In the genomic region with DNA sequence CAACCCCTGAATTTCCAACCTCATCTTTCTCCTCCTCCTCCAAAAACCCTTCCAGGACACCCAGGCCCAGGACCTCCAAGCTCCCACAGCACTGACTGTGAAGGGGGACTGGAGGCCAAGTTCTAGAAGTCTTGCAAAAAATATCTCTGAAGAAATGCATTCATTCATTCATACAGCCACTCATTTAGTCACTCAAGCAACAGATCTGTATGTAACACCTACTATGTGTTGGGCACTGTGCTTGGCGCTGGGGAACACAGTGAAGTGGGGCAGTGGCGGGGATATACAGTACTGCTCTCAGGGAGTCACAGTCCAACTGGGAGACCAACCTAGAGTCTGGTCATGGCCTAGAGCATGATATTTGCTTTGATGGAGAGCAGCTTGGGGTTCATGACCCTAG, we compare ENCODE assay signal across 1 cellular context.
TF ChIP-seq lines count a peak whose summit lies in the region.

No MANE protein-coding gene starts in this region.

TF ChIP-seq in K562, 482 proteins besides CTCF, POLR2A, EP300 and RAD21:
- peak; percentile 82 for TF ChIP-seq ZKSCAN1 (IDR thresholded peaks at IDR 0.05; ENCODE audit: low read depth, low read length)
- peak; percentile 91 for TF ChIP-seq ZNF24 (IDR thresholded peaks at IDR 0.05)
- TF ChIP-seq, protein P1, sequence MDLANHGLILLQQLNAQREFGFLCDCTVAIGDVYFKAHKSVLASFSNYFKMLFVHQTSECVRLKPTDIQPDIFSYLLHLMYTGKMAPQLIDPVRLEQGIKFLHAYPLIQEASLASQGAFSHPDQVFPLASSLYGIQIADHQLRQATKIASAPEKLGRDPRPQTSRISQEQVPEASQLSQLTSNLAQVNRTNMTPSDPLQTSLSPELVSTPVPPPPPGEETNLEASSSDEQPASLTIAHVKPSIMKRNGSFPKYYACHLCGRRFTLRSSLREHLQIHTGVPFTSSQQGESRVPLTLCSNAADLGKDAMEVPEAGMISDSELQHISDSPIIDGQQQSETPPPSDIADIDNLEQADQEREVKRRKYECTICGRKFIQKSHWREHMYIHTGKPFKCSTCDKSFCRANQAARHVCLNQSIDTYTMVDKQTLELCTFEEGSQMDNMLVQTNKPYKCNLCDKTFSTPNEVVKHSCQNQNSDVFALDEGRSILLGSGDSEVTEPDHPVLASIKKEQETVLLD (IDR thresholded peaks at IDR 0.05), result no peak
- TF ChIP-seq BCOR (IDR thresholded peaks at IDR 0.05), result 0 out of 2 replicates have a peak, but pooled peaks have one; percentile 19
- TF ChIP-seq MAFG (tag; conservative IDR thresholded peaks at IDR 0.05), result no peak
- TF ChIP-seq, protein P2, sequence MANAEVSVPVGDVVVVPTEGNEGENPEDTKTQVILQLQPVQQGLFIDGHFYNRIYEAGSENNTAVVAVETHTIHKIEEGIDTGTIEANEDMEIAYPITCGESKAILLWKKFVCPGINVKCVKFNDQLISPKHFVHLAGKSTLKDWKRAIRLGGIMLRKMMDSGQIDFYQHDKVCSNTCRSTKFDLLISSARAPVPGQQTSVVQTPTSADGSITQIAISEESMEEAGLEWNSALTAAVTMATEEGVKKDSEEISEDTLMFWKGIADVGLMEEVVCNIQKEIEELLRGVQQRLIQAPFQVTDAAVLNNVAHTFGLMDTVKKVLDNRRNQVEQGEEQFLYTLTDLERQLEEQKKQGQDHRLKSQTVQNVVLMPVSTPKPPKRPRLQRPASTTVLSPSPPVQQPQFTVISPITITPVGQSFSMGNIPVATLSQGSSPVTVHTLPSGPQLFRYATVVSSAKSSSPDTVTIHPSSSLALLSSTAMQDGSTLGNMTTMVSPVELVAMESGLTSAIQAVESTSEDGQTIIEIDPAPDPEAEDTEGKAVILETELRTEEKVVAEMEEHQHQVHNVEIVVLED (CRISPR knock-in tag; IDR thresholded peaks at IDR 0.05), result no peak
- no peak for TF ChIP-seq LEF1 (IDR thresholded peaks at IDR 0.05)
